Comparison of ENCODE assay signal across 26 cellular contexts in the genomic region with DNA sequence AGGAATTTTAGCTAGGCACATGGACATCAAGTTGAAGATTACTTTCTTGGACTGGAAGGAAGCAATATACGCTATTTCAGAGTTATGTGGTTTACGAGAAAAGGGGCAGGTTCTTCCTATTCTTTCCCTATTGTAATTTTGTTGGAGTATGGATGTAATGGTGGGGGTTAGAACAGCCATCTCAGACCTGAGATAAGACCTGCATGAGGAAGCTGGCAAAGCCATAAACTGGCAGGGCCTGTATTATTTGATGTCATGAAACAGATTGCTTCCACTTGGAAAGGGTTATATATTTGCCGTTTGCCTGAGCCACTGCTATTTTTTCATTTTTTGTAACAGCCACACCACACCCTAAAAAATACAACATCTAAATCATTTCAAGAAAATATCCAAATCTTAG.
"Had no signal": no experiment of that assay in that cellular context is flagged by ENCODE, and none has a peak within 500 bp of the region (broad histone marks: within the 10 kb centered on the region; RNA-seq: fewer than 3 reads in every experiment).

No MANE protein-coding gene starts in this region.

- H3K27me3 ChIP-seq: neural progenitor cell, ovary, right lobe of liver, sigmoid colon, stomach, thyroid gland, tibial nerve, upper lobe of right lung, vagina had no signal

- ATAC-seq: naive thymus-derived CD8-positive, alpha-beta T cell; natural killer cell treated with Interleukin-12 subunit alpha and Interleukin-12 subunit beta and Interleukin-15 and Interleukin-18, amount 100 ng/mL, for 72 hours; psoas muscle; right cardiac atrium; right lobe of liver; stimulated activated effector memory CD8-positive, alpha-beta T cell treated with anti-CD3 and anti-CD28 coated beads, Interleukin-12 subunit alpha, Interleukin-12 subunit beta, amount 100 ng/mL, for 72 hours; stimulated activated naive B cell treated with anti-CD40 and anti-IgM and Interleukin-4, amounts not matched to agents 10 μg/mL and 1 μg/mL and 100 μg/mL, for 72 hours; upper lobe of right lung had no signal

- H3K4me3 ChIP-seq: neural progenitor cell, ovary, psoas muscle, right lobe of liver, sigmoid colon, stomach, thoracic aorta, thyroid gland, tibial nerve, upper lobe of right lung, vagina had no signal

- H3K36me3 ChIP-seq: neural progenitor cell, ovary, right lobe of liver, sigmoid colon, stomach, thoracic aorta, thyroid gland, tibial nerve, upper lobe of right lung, vagina had no signal

- H3K9me3 ChIP-seq: ovary, psoas muscle, right lobe of liver, sigmoid colon, thoracic aorta, thyroid gland, tibial nerve, upper lobe of right lung, vagina had no signal

- DNase-seq: naive thymus-derived CD8-positive, alpha-beta T cell; nephron progenitor cell; occipital lobe; ovary; posterior cingulate gyrus; psoas muscle; right cardiac atrium; right lobe of liver; sigmoid colon; small intestine; stimulated activated CD4-positive, alpha-beta T cell treated with anti-CD3 and anti-CD28 coated beads, Interleukin-15, amount 100 ng/mL, for 24 hours; stimulated activated CD4-positive, alpha-beta T cell treated with anti-CD3 and anti-CD28 coated beads, Interleukin-2, amount 100 ng/mL, for 24 hours; stimulated activated CD4-positive, alpha-beta T cell treated with anti-CD3 and anti-CD28 coated beads, Interleukin-2, amount 100 ng/mL, for 48 hours; stimulated activated CD4-positive, alpha-beta T cell treated with anti-CD3 and anti-CD28 coated beads, Interleukin-4, amount 100 ng/mL, for 24 hours; stimulated activated naive B cell treated with anti-CD40 and anti-IgM and Interleukin-4, amounts not matched to agents 10 μg/mL and 1 μg/mL and 100 μg/mL, for 72 hours; stimulated activated naive CD4-positive, alpha-beta T cell treated with Interleukin-2 at 50 U/mL for 16 hours; stomach; thyroid gland; upper lobe of right lung had no signal

- H3K9ac ChIP-seq: neural progenitor cell, parathyroid adenoma had no signal

- H3K4me1 ChIP-seq: neural progenitor cell, parathyroid adenoma, psoas muscle, right lobe of liver, sigmoid colon, stomach, thyroid gland, tibial nerve, upper lobe of right lung, vagina had no signal

- H3K27ac ChIP-seq: neural progenitor cell, ovary, parathyroid adenoma, psoas muscle, right lobe of liver, sigmoid colon, stomach, thoracic aorta, thyroid gland, tibial nerve, upper lobe of right lung, vagina had no signal
